ENCODE assay signal across 8 cellular contexts in the genomic region with DNA sequence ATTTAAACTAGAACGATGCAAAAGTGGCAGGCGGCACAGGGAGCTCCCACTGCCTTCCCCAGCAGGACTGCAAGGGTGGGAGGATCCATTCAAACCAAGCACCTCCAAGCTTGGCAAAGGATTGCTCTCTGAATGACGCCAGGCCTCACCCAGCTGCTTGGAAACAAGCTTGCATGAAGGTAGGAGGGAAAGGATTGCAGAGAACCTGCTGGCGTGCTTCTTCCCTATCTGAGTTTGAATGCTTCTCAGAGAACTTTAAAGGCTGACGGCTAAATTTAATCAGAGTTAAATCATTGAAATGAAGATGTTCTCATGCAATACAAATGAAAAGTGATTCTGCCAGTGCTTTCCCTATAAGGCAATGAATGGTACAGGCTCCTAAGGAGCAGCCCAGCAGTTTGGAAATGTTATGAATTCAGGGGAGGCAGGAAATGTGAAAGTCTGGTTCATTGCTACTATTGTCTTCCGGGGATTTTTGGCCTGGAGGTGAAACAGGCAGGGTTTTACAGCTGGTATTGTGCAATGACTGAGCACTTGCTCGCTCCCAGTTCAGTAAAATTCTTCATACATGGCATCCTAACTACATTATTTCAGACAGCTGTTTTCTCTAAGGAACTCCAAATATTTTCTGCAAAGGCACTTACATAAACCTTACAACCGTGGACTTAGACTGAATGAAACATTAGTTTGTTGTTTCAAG.
DNase-seq lines count a peak whose midpoint lies in the region; ATAC-seq and TF ChIP-seq lines count a peak whose summit lies in the region.

No MANE protein-coding gene starts in this region.

- peak overlapping the region; percentile 72 for H3K4me2 ChIP-seq in BLaER1

- no peak for TF ChIP-seq CTCF in epithelial cell of esophagus (IDR thresholded peaks at IDR 0.05; ENCODE audit: insufficient read depth, low read depth, low read length, missing control alignments)
- TF ChIP-seq CTCF in nephron (IDR thresholded peaks at IDR 0.05; ENCODE audit: unreplicated experiment in 3 of 3) = no peak
- no peak for TF ChIP-seq CTCF in GM20000 (IDR thresholded peaks at IDR 0.05; ENCODE audit: extremely low read depth, missing control alignments)

- H3K4me3 ChIP-seq in BLaER1 (no peak overlapping the region), epithelial cell of esophagus (ENCODE audit: low read length) (no peak overlapping the region)

- H3K27me3 Mint-ChIP-seq in nephron (ENCODE audit: low read depth) = no peaks in the 10 kb centered on the region

- H3K36me3 Mint-ChIP-seq in nephron (ENCODE audit: low read depth) = no peaks in the 10 kb centered on the region

- DNase-seq in NCI-H69 (lab: John Stamatoyannopoulos, UW) (peak; percentile 56), epithelial cell of esophagus (ENCODE audit: low read depth) (peak; percentile 82), hepatic stellate cell (ENCODE audit: low spot score) (no peak), SW480 (ENCODE audit: low spot score) (no peak), GM20000 (ENCODE audit: low spot score) (no peak)

- H3K4me1 ChIP-seq in BLaER1 = peaks cover 19% of the 10 kb centered on the region

- no peak overlapping the region for H3K9ac ChIP-seq in BLaER1

- peaks cover 40% of the 10 kb centered on the region for H3K4me1 Mint-ChIP-seq in nephron

- H3K27me3 ChIP-seq in BLaER1 = no peaks in the 10 kb centered on the region

- H3K27ac ChIP-seq in BLaER1 = no peak overlapping the region

- no peaks in the 10 kb centered on the region for H3K9me3 ChIP-seq in BLaER1

- H4K20me1 ChIP-seq in BLaER1 = no peaks in the 10 kb centered on the region

- H3K4me3 Mint-ChIP-seq in nephron = no peak overlapping the region

- H3K27ac Mint-ChIP-seq in nephron = peak overlapping the region; percentile 62 to 89 (median 83)

- no peaks in the 10 kb centered on the region for H3K9me3 Mint-ChIP-seq in nephron

- H3K36me3 ChIP-seq in BLaER1 = no peaks in the 10 kb centered on the region

- no peak for ATAC-seq in HG02763 (IDR thresholded peaks at IDR 0.05; ENCODE audit: unreplicated experiment)

Comparison
In these comparisons a context has a peak if more than half of its experiments do, and no peak if none do; other contexts are left out.
1. DNase-seq: peak in NCI-H69 (single experiment) and epithelial cell of esophagus (single experiment); none in hepatic stellate cell (single experiment), SW480 (single experiment) and GM20000 (single experiment).